ENCODE assay signal across 21 cellular contexts in genomic region chr19:51946602-51947001, GRCh38.
"Had no signal": no experiment of that assay in that cellular context is flagged by ENCODE, and none has a peak within 500 bp of the region (broad histone marks: within the 10 kb centered on the region; RNA-seq: fewer than 3 reads in every experiment).

No MANE protein-coding gene starts in this region.

- H3K4me1 ChIP-seq: SJSA1 had no signal

- H3K4me3 ChIP-seq: MG63, SJSA1, SK-N-MC had no signal

- FAIRE-seq: RCC 7860 had no signal

- H3K27me3 ChIP-seq: MG63, SJSA1 had no signal

- H3K27ac ChIP-seq: SJSA1, SK-N-MC had no signal

- DNase-seq: Karpas-422, KG1, MG63, NCI-H1092, NCI-H1105 treated with DMSO at 0.1 percent for 48 hours, NCI-H1417 treated with DMSO at 0.1 percent for 48 hours, NCI-H146, NCI-H1694 treated with DMSO at 0.1 percent for 48 hours, NCI-H1930, NCI-H2081, NCI-H2107, NCI-H2227 treated with DMSO at 0.1 percent for 48 hours, NCI-H524, NCI-H69, NCI-H774, Right ventricle myocardium superior, RPMI8226, SIG-M5 had no signal
